13 cellular contexts compared by ENCODE assay signal in genomic region chr12:69024907-69025306, GRCh38.
DNase-seq lines count a peak whose midpoint lies in the region; ATAC-seq, FAIRE-seq and TF ChIP-seq lines count a peak whose summit lies in the region.
"Had no signal": no experiment of that assay in that cellular context is flagged by ENCODE, and none has a peak within 500 bp of the region (broad histone marks: within the 10 kb centered on the region; RNA-seq: fewer than 3 reads in every experiment).

No MANE protein-coding gene starts in this region.

- no peaks in the 10 kb centered on the region for H3K4me1 Mint-ChIP-seq in type B pancreatic cell (ENCODE audit: unreplicated experiment)
- H3K4me1 Mint-ChIP-seq in osteocyte (ENCODE audit: unreplicated experiment) = peaks cover 5% of the 10 kb centered on the region

- H3K36me3 Mint-ChIP-seq in type B pancreatic cell (no peaks in the 10 kb centered on the region), osteocyte (ENCODE audit: unreplicated experiment) (no peaks in the 10 kb centered on the region)

- TF ChIP-seq CTCF in mammary epithelial cell (conservative IDR thresholded peaks at IDR 0.05 in 1 of 2, IDR thresholded peaks at IDR 0.05 in 1 of 2; ENCODE audit: extremely low read depth in 1 of 2, insufficient read depth in 1 of 2, low read depth in 1 of 2, low read length in 2 of 2) (no peak), kidney (IDR thresholded peaks at IDR 0.05; ENCODE audit: borderline replicate concordance, extremely low read depth, insufficient read depth) (no peak), type B pancreatic cell (conservative IDR thresholded peaks at IDR 0.05) (no peak), osteocyte (IDR thresholded peaks at IDR 0.05) (no peak)

- no peak for FAIRE-seq in kidney (lab: Jason Lieb, UNC)
- FAIRE-seq: GM12878 had no signal

- H3K9me3 ChIP-seq in mammary epithelial cell (replicated peaks; ENCODE audit: insufficient read depth, low read length) = no peaks in the 10 kb centered on the region
- no peaks in the 10 kb centered on the region for H3K9me3 ChIP-seq in kidney (ENCODE audit: control insufficient read depth in 1 of 2, low read length in 2 of 2)
- H3K9me3 ChIP-seq: thoracic aorta had no signal

- H4K20me1 ChIP-seq in mammary epithelial cell (ENCODE audit: insufficient read depth, low read length) = no peaks in the 10 kb centered on the region

- H3K27me3 ChIP-seq in mammary epithelial cell (ENCODE audit: insufficient read depth, low read length) = no peaks in the 10 kb centered on the region

- ATAC-seq in HG03439 (IDR thresholded peaks at IDR 0.05; ENCODE audit: unreplicated experiment) = no peak
- ATAC-seq: GM12878 had no signal

- intact Hi-C loops in mammary epithelial cell (cut with micrococcal nuclease) (no loop called here), kidney (cut with DNase I) (no loop called here)

- CTCF ChIA-PET in mammary epithelial cell (lab: Charles Lee; ENCODE audit: low non-redundant PET) = no interaction called here

- H2AFZ ChIP-seq in mammary epithelial cell (ENCODE audit: low read depth, low read length) = no peak overlapping the region

- no peak overlapping the region for H3K4me3 Mint-ChIP-seq in type B pancreatic cell
- H3K4me3 Mint-ChIP-seq in osteocyte (ENCODE audit: unreplicated experiment) = no peak overlapping the region
- H3K4me3 Mint-ChIP-seq: dendritic cell treated with granulocyte-macrophage colony-stimulating factor and Interleukin-4, amounts not matched to agents 40 ng/mL and 50 ng/mL, for 4 days had no signal

- H3K27me3 Mint-ChIP-seq in type B pancreatic cell (no peaks in the 10 kb centered on the region), osteocyte (ENCODE audit: unreplicated experiment) (no peaks in the 10 kb centered on the region)
- H3K27me3 Mint-ChIP-seq: dendritic cell treated with granulocyte-macrophage colony-stimulating factor and Interleukin-4, amounts not matched to agents 40 ng/mL and 50 ng/mL, for 4 days had no signal

- H3K27ac Mint-ChIP-seq in type B pancreatic cell (peak overlapping the region; percentile 49), osteocyte (ENCODE audit: unreplicated experiment) (no peak overlapping the region)
- H3K27ac Mint-ChIP-seq: dendritic cell treated with granulocyte-macrophage colony-stimulating factor and Interleukin-4, amounts not matched to agents 40 ng/mL and 50 ng/mL, for 4 days; progenitor cell of endocrine pancreas had no signal

- peak; percentile 29 for DNase-seq in LHCN-M2 (ENCODE audit: low read depth)
- DNase-seq in mammary epithelial cell = peak; percentile 72
- DNase-seq in kidney = no peak
- DNase-seq in type B pancreatic cell (ENCODE audit: extremely low spot score, unreplicated experiment) = no peak
- no peak for DNase-seq in T-helper 2 cell
- no peak for DNase-seq in osteocyte (ENCODE audit: extremely low spot score, unreplicated experiment)
- DNase-seq: activated CD4-positive, alpha-beta T cell treated with anti-CD3 and anti-CD28 coated beads, Interleukin-2, amount 50 U/mL, for 48 hours had no signal

- peak overlapping the region; percentile 27 for H3K9ac ChIP-seq in mammary epithelial cell (ENCODE audit: insufficient read depth, low read length)
- peak overlapping the region in 1 of 2 donors; percentile 62 for H3K9ac ChIP-seq in kidney (ENCODE audit: low read length in 2 of 2)

- H3K27ac ChIP-seq in mammary epithelial cell (ENCODE audit: insufficient read depth, low read depth, low read length) (peak overlapping the region; percentile 61), kidney (ENCODE audit: low read depth in 2 of 2, low read length in 2 of 2) (peak overlapping the region; percentile 29 to 75)
- H3K27ac ChIP-seq: C4-2B, thoracic aorta had no signal

- H3K4me2 ChIP-seq in mammary epithelial cell (ENCODE audit: insufficient read depth, low read depth, low read length) = peak overlapping the region; percentile 64

- H3K9me3 Mint-ChIP-seq in type B pancreatic cell = peaks cover 5% of the 10 kb centered on the region
- peaks cover 3% of the 10 kb centered on the region for H3K9me3 Mint-ChIP-seq in osteocyte (ENCODE audit: unreplicated experiment)

- WGBS in mammary epithelial cell (ENCODE audit: low coverage, missing lambda C conversion rate) = 38% methylated on average over 4 of the region's 4 CpGs

- dilution Hi-C loops in mammary epithelial cell (cut with HindIII; ENCODE audit: low sequenced_read_pairs) = no loop called here

- H3K4me1 ChIP-seq in mammary epithelial cell (ENCODE audit: insufficient read depth, low read length) = peaks cover 10% of the 10 kb centered on the region
- H3K4me1 ChIP-seq in kidney (ENCODE audit: control insufficient read depth in 1 of 2, insufficient read depth in 1 of 2, low read depth in 1 of 2, low read length in 2 of 2) = peaks cover 6 to 16% of the 10 kb centered on the region in 2 donors

- in situ Hi-C loops in mammary epithelial cell (cut with MboI; ENCODE audit: low sequenced_read_pairs in 2 of 2) = no loop called here

- no TSS peak for BruUV-seq in mammary epithelial cell (replicated peaks; lab: Mats Ljungman, UMichigan)

- H3K4me3 ChIP-seq in mammary epithelial cell (replicated peaks in 1 of 3; ENCODE audit: insufficient read depth in 1 of 3, low read depth in 2 of 3, low read length in 3 of 3) (peak overlapping the region in 1 of 3 experiments; percentile 29), kidney (ENCODE audit: low read length in 2 of 2) (peak overlapping the region in 1 of 2 donors; percentile 10)
- H3K4me3 ChIP-seq: GM12878, thoracic aorta had no signal

- H3K79me2 ChIP-seq in mammary epithelial cell (ENCODE audit: insufficient read depth, low read length) = no peaks in the 10 kb centered on the region

- no peaks in the 10 kb centered on the region for H3K36me3 ChIP-seq in mammary epithelial cell (ENCODE audit: insufficient read depth, low read length)
- H3K36me3 ChIP-seq in kidney (ENCODE audit: control insufficient read depth in 1 of 2, insufficient read depth in 2 of 2, low read length in 2 of 2) = no peaks in the 10 kb centered on the region
- H3K36me3 ChIP-seq: thoracic aorta had no signal

Comparison
In these comparisons a context has a peak if more than half of its experiments do, and no peak if none do; other contexts are left out.
1. DNase-seq: peak in LHCN-M2 (single experiment) and mammary epithelial cell (single experiment); none in kidney (single experiment), type B pancreatic cell (single experiment), T-helper 2 cell (0 of 5) and osteocyte (single experiment).